Comparison of ENCODE assay signal across 2 cellular contexts in genomic region chr17:69071233-69071586, GRCh38. TPM values are rescaled to one million over a fixed set of nuclear protein-coding genes. Genes with fewer than 3 reads are reported as not detected.
"Had no signal": no experiment of that assay in that cellular context is flagged by ENCODE, and none has a peak within 500 bp of the region (broad histone marks: within the 10 kb centered on the region; RNA-seq: fewer than 3 reads in every experiment).

No MANE protein-coding gene starts in this region.

RNA-seq across cellular contexts. Expression of gene ABCA9, which starts 10.5 kb away (rescaled TPM):
- total RNA-seq: activated naive CD8-positive, alpha-beta T cell treated with anti-CD3 and anti-CD28 coated beads for 36 hours; myocyte had no signal
